9 cellular contexts compared by ENCODE assay signal in genomic region chr15:89067751-89068150, GRCh38. TPM values are rescaled to one million over a fixed set of nuclear protein-coding genes. Genes with fewer than 3 reads are reported as not detected.
DNase-seq lines count a peak whose midpoint lies in the region; ATAC-seq and TF ChIP-seq lines count a peak whose summit lies in the region.
"Had no signal": no experiment of that assay in that cellular context is flagged by ENCODE, and none has a peak within 500 bp of the region (broad histone marks: within the 10 kb centered on the region; RNA-seq: fewer than 3 reads in every experiment).

No MANE protein-coding gene starts in this region.

- peaks cover 9% of the 10 kb centered on the region for H3K36me3 Mint-ChIP-seq in activated CD4-positive, alpha-beta T cell treated with anti-CD3 and anti-CD28 coated beads, Interleukin-2, amount 10 ng/mL, durations not matched to agents 7 days and 5 days (ENCODE audit: low read depth)
- no peaks in the 10 kb centered on the region for H3K36me3 Mint-ChIP-seq in endodermal cell (ENCODE audit: low read depth)

- no peaks in the 10 kb centered on the region for H4K20me1 ChIP-seq in smooth muscle cell (ENCODE audit: low read depth)

- ATAC-seq in HG03045 (IDR thresholded peaks at IDR 0.05; ENCODE audit: unreplicated experiment), result peak; percentile 27

- CTCF ChIA-PET in activated CD4-positive, alpha-beta T cell treated with anti-CD3 and anti-CD28 coated beads, Interleukin-2, amount 10 ng/mL, durations not matched to agents 7 days and 5 days (lab: Charles Lee), result interaction anchor here (1.3 kb wide), 2 partner anchors 23 to 85 kb away, joined by 3 to 4 read pairs; no protein-coding TSS in a partner anchor

- H3K27me3 Mint-ChIP-seq in activated CD4-positive, alpha-beta T cell treated with anti-CD3 and anti-CD28 coated beads, Interleukin-2, amount 10 ng/mL, durations not matched to agents 7 days and 5 days, result no peaks in the 10 kb centered on the region
- peaks cover 3% of the 10 kb centered on the region for H3K27me3 Mint-ChIP-seq in endodermal cell (ENCODE audit: insufficient read depth)

- peak overlapping the region; percentile 19 for H3K27ac Mint-ChIP-seq in activated CD4-positive, alpha-beta T cell treated with anti-CD3 and anti-CD28 coated beads, Interleukin-2, amount 10 ng/mL, durations not matched to agents 7 days and 5 days
- H3K27ac Mint-ChIP-seq in endodermal cell, result no peak overlapping the region

- H3K27ac ChIP-seq in SK-N-MC (no peak overlapping the region; the same call in none of the 2 replicates), smooth muscle cell (ENCODE audit: low read depth) (peak overlapping the region; percentile 86), endodermal cell (ENCODE audit: low read depth, low read length) (no peak overlapping the region)

- peaks cover 20% of the 10 kb centered on the region for H3K9me3 Mint-ChIP-seq in activated CD4-positive, alpha-beta T cell treated with anti-CD3 and anti-CD28 coated beads, Interleukin-2, amount 10 ng/mL, durations not matched to agents 7 days and 5 days
- H3K9me3 Mint-ChIP-seq in endodermal cell, result peaks cover 41% of the 10 kb centered on the region

- H3F3A ChIP-seq in smooth muscle cell (ENCODE audit: low read depth), result no peaks in the 10 kb centered on the region

- DNase-seq in activated CD4-positive, alpha-beta T cell treated with anti-CD3 and anti-CD28 coated beads, Interleukin-2, amount 10 ng/mL, durations not matched to agents 7 days and 5 days, result no peak
- no peak for DNase-seq in activated CD4-positive, alpha-beta T cell treated with anti-CD3 and anti-CD28 coated beads, Interleukin-2, amount 50 U/mL, for 1 hour
- DNase-seq in SK-N-MC (ENCODE audit: low read depth, low spot score) (no peak), smooth muscle cell (lab: John Stamatoyannopoulos, UW; ENCODE audit: unreplicated experiment) (no peak), dermis blood vessel endothelial cell (no peak), endodermal cell (no peak)
- no peak for DNase-seq in stimulated activated CD4-positive, alpha-beta T cell treated with anti-CD3 and anti-CD28 coated beads, Interleukin-4, amount 100 ng/mL, for 24 hours
- DNase-seq: mucosa of descending colon had no signal

- peak overlapping the region; percentile 39 for H3K4me3 ChIP-seq in SK-N-MC
- H3K4me3 ChIP-seq in smooth muscle cell, result no peak overlapping the region
- no peak overlapping the region for H3K4me3 ChIP-seq in endodermal cell (ENCODE audit: low read length)
- H3K4me3 ChIP-seq: mucosa of descending colon had no signal

- WGBS in smooth muscle cell (ENCODE audit: low lambda C conversion rate), result 83% methylated on average over 1 of the region's 1 CpG
- 63% methylated on average over 1 of the region's 1 CpG for WGBS in endodermal cell (ENCODE audit: insufficient coverage in 1 of 2, insufficient read length in 1 of 2), 2 experiments

- H3K4me2 ChIP-seq in smooth muscle cell, result no peak overlapping the region

- H3K4me1 ChIP-seq in smooth muscle cell (ENCODE audit: low read depth) (no peaks in the 10 kb centered on the region), endodermal cell (ENCODE audit: control insufficient read depth, insufficient read depth, low read length) (no peaks in the 10 kb centered on the region)

- no peaks in the 10 kb centered on the region for H3K79me2 ChIP-seq in smooth muscle cell (ENCODE audit: low read depth)

- H3K9ac ChIP-seq in SK-N-MC (ENCODE audit: insufficient read length) (no peak overlapping the region), smooth muscle cell (ENCODE audit: low read depth) (peak overlapping the region; percentile 33), endodermal cell (ENCODE audit: extremely low read depth, low read length, poor library complexity, severe bottlenecking) (no peak overlapping the region)

- no peak for TF ChIP-seq CTCF in smooth muscle cell (IDR thresholded peaks at IDR 0.05; ENCODE audit: borderline replicate concordance, insufficient read depth, poor library complexity, severe bottlenecking)
- TF ChIP-seq CTCF in endodermal cell (conservative IDR thresholded peaks at IDR 0.05), result no peak

- H3K27me3 ChIP-seq in smooth muscle cell (ENCODE audit: low read depth), result no peaks in the 10 kb centered on the region
- H3K27me3 ChIP-seq in endodermal cell (ENCODE audit: control insufficient read depth, insufficient read depth, low read length, poor library complexity, severe bottlenecking), result no peaks in the 10 kb centered on the region

- no peak overlapping the region for H3K4me3 Mint-ChIP-seq in activated CD4-positive, alpha-beta T cell treated with anti-CD3 and anti-CD28 coated beads, Interleukin-2, amount 10 ng/mL, durations not matched to agents 7 days and 5 days
- H3K4me3 Mint-ChIP-seq in endodermal cell, result no peak overlapping the region

- POLR2A ChIA-PET in activated CD4-positive, alpha-beta T cell treated with anti-CD3 and anti-CD28 coated beads, Interleukin-2, amount 10 ng/mL, durations not matched to agents 7 days and 5 days (lab: Charles Lee), result no interaction called here

- H3K9me3 ChIP-seq in SK-N-MC (ENCODE audit: low read depth, low read length) (no peaks in the 10 kb centered on the region), smooth muscle cell (replicated peaks; ENCODE audit: low read depth) (no peaks in the 10 kb centered on the region), endodermal cell (ENCODE audit: control insufficient read depth, low read length) (peaks cover 24% of the 10 kb centered on the region)

- H3K36me3 ChIP-seq in SK-N-MC (ENCODE audit: insufficient read depth, low read length) (no peaks in the 10 kb centered on the region), smooth muscle cell (ENCODE audit: low read depth) (no peaks in the 10 kb centered on the region), endodermal cell (ENCODE audit: control insufficient read depth, insufficient read depth, low read length) (no peaks in the 10 kb centered on the region)

- no peak overlapping the region for H2AFZ ChIP-seq in smooth muscle cell (ENCODE audit: low read depth)

- peaks cover 9% of the 10 kb centered on the region for H3K4me1 Mint-ChIP-seq in activated CD4-positive, alpha-beta T cell treated with anti-CD3 and anti-CD28 coated beads, Interleukin-2, amount 10 ng/mL, durations not matched to agents 7 days and 5 days
- H3K4me1 Mint-ChIP-seq in endodermal cell, result no peaks in the 10 kb centered on the region

RNA-seq across cellular contexts. Expression of gene ABHD2, which starts 20.5 kb away (rescaled TPM):
- total RNA-seq in activated CD4-positive, alpha-beta T cell treated with anti-CD3 and anti-CD28 coated beads, Interleukin-2, amount 10 ng/mL, durations not matched to agents 7 days and 5 days, result 10 to 100 TPM; 79.7 to 89.0 TPM
- total RNA-seq in smooth muscle cell (19.0 and 23.9 TPM in 2 replicates), dermis blood vessel endothelial cell (51.7 and 75.6 TPM in 2 replicates), endodermal cell (10 to 100 TPM; 24.1 to 26.0 TPM)
- polyA plus RNA-seq in smooth muscle cell, result 9.4 and 12.8 TPM in 2 replicates
- 18.6 TPM for polyA plus RNA-seq in endodermal cell (2013, experiment 1 of 2)
- 18.1 TPM for polyA plus RNA-seq in endodermal cell (2013, experiment 2 of 2)
